11 cellular contexts compared by ENCODE assay signal in genomic region chr5:337565-338130, GRCh38. TPM values are rescaled to one million over a fixed set of nuclear protein-coding genes. Genes with fewer than 3 reads are reported as not detected.
DNase-seq lines count a peak whose midpoint lies in the region; ATAC-seq and TF ChIP-seq lines count a peak whose summit lies in the region.
"Had no signal": no experiment of that assay in that cellular context is flagged by ENCODE, and none has a peak within 500 bp of the region (broad histone marks: within the 10 kb centered on the region; RNA-seq: fewer than 3 reads in every experiment).

No MANE protein-coding gene starts in this region.

- peak; percentile 19 for ATAC-seq in left lobe of liver
- ATAC-seq in CD4-positive, alpha-beta T cell (ENCODE audit: poor library complexity): no peak

- H3K4me1 Mint-ChIP-seq in CD4-positive, alpha-beta T cell (ENCODE audit: low read depth): no peaks in the 10 kb centered on the region

- POLR2A ChIA-PET in HEK293 (lab: Yijun Ruan, JAX): interaction anchor here (1.5 kb wide), 1 partner anchor 16 kb away, joined by 3 read pairs; the partner anchor contains the start of gene AHRR
- POLR2A ChIA-PET in CD4-positive, alpha-beta T cell (lab: Charles Lee): no interaction called here

- H3K27me3 Mint-ChIP-seq in CD4-positive, alpha-beta T cell: peaks cover 4% of the 10 kb centered on the region

- H3K4me3 ChIP-seq in BE2C (ENCODE audit: low read depth, low read length) (no peak overlapping the region), HEK293 (ENCODE audit: low read depth, low read length) (no peak overlapping the region), adipocyte (ENCODE audit: low read length) (no peak overlapping the region)
- H3K4me3 ChIP-seq: spleen had no signal

- no peak overlapping the region for H3K27ac Mint-ChIP-seq in CD4-positive, alpha-beta T cell

- H3K9me3 ChIP-seq in BE2C (no peaks in the 10 kb centered on the region), HEK293 (ENCODE audit: control insufficient read depth, insufficient read depth, low read depth, low read length) (no peaks in the 10 kb centered on the region), adipocyte (ENCODE audit: control insufficient read depth, low read length) (no peaks in the 10 kb centered on the region)
- no peaks in the 10 kb centered on the region for H3K9me3 ChIP-seq in CD4-positive, alpha-beta T cell (ENCODE audit: control insufficient read depth, low read length)
- H3K9me3 ChIP-seq: spleen had no signal

- H3K4me1 ChIP-seq in BE2C: no peaks in the 10 kb centered on the region
- H3K4me1 ChIP-seq in HEK293 (ENCODE audit: control insufficient read depth, insufficient read depth, low read length): no peaks in the 10 kb centered on the region
- no peaks in the 10 kb centered on the region for H3K4me1 ChIP-seq in adipocyte (ENCODE audit: control insufficient read depth, insufficient read depth, low read length)

- H3K9me3 Mint-ChIP-seq in CD4-positive, alpha-beta T cell: no peaks in the 10 kb centered on the region

- no peaks in the 10 kb centered on the region for H3K36me3 ChIP-seq in BE2C
- H3K36me3 ChIP-seq in HEK293 (ENCODE audit: control insufficient read depth in 2 of 2, insufficient read depth in 1 of 2, low read length in 2 of 2): no peaks in the 10 kb centered on the region
- no peaks in the 10 kb centered on the region for H3K36me3 ChIP-seq in adipocyte (ENCODE audit: control insufficient read depth, insufficient read depth, low read length, severe bottlenecking)
- H3K36me3 ChIP-seq: spleen had no signal

- no peaks in the 10 kb centered on the region for H3K36me3 Mint-ChIP-seq in CD4-positive, alpha-beta T cell (ENCODE audit: low read depth)

- CTCF ChIA-PET in HEK293 (lab: Yijun Ruan, JAX): interaction anchor here (0.8 to 2.9 kb wide), 18 partner anchors 9 to 119 kb away, joined by 3 to 30 read pairs (median 4); partner anchors contain the start of gene AHRR
- CTCF ChIA-PET in CD4-positive, alpha-beta T cell (lab: Charles Lee): no interaction called here

- H3K27ac ChIP-seq in HEK293 (ENCODE audit: extremely low read depth, low read depth, low read length): no peak overlapping the region
- no peak overlapping the region for H3K27ac ChIP-seq in CD4-positive, alpha-beta T cell (ENCODE audit: low read depth, low read length)

- H3K27me3 ChIP-seq in BE2C (no peaks in the 10 kb centered on the region; the same call in 1 of the 2 replicates), adipocyte (replicated peaks; ENCODE audit: control insufficient read depth, insufficient read depth, low read length) (no peaks in the 10 kb centered on the region)
- H3K27me3 ChIP-seq in CD4-positive, alpha-beta T cell (ENCODE audit: control insufficient read depth, insufficient read depth, low read length): no peaks in the 10 kb centered on the region
- H3K27me3 ChIP-seq: spleen had no signal

- no peak for DNase-seq in BE2C
- DNase-seq in adipocyte (ENCODE audit: low read depth): peak; percentile 38
- no peak for DNase-seq in left lobe of liver (ENCODE audit: low spot score)
- DNase-seq in NCI-H1417 treated with DMSO at 0.1 percent for 48 hours (lab: John Stamatoyannopoulos, UW): no peak
- DNase-seq in SKM-1 treated with dmso at 0.1 percent for 144 hours (lab: John Stamatoyannopoulos, UW; ENCODE audit: unreplicated experiment): no peak
- no peak for DNase-seq in NCI-H2081 treated with DMSO at 0.1 percent for 48 hours (lab: John Stamatoyannopoulos, UW)
- DNase-seq in CD4-positive, alpha-beta T cell: no peak
- DNase-seq: activated gamma-delta T cell treated with Interleukin-2 at 50 U/mL for 16 hours, SHP77 treated with DMSO at 0.1 percent for 48 hours, spleen had no signal

- intact Hi-C loops in CD4-positive, alpha-beta T cell (cut with DNase I, micrococcal nuclease): no loop called here

- TF ChIP-seq CTCF in BE2C (IDR thresholded peaks at IDR 0.05; ENCODE audit: low read depth, low read length) (peak; percentile 52), HEK293 (tag by site-specific recombination; IDR thresholded peaks at IDR 0.05) (peak; percentile 57; the same call in 1 of the 2 replicates)
- no peak for TF ChIP-seq CTCF in CD4-positive, alpha-beta T cell (IDR thresholded peaks at IDR 0.05)

- no peak overlapping the region for H3K9ac ChIP-seq in adipocyte (ENCODE audit: low read length)

- no peak overlapping the region for H3K4me3 Mint-ChIP-seq in CD4-positive, alpha-beta T cell

TF ChIP-seq in HEK293, 187 proteins besides CTCF, POLR2A, EP300 and RAD21:
- TF ChIP-seq ZNF600 (tag by site-specific recombination; IDR thresholded peaks at IDR 0.05) (peak; percentile 39; the same call in 1 of the 2 replicates), TRIM28 (IDR thresholded peaks at IDR 0.05; ENCODE audit: borderline replicate concordance, low read length) (0 out of 2 replicates have a peak, but pooled peaks have one; percentile 33), ZFP41 (tag by site-specific recombination; IDR thresholded peaks at IDR 0.05; ENCODE audit: borderline replicate concordance) (no peak), IKZF3 (tag by site-specific recombination; IDR thresholded peaks at IDR 0.05) (peak; percentile 63), ZXDB (tag by site-specific recombination; IDR thresholded peaks at IDR 0.05) (no peak)

RNA-seq across cellular contexts. Expression of gene AHRR, which starts 16.1 kb away (rescaled TPM):
- polyA plus RNA-seq in BE2C (2012; ENCODE audit: insufficient read depth, insufficient read length, low read depth): 0.93 TPM
- total RNA-seq in left lobe of liver: 0.81 TPM
- under 1 TPM; 0.45 to 0.63 TPM for total RNA-seq in CD4-positive, alpha-beta T cell
